Comparison of ENCODE assay signal across 24 cellular contexts in genomic region chr1:207365063-207365462, GRCh38. TPM values are rescaled to one million over a fixed set of nuclear protein-coding genes. Genes with fewer than 3 reads are reported as not detected.
DNase-seq lines count a peak whose midpoint lies in the region; ATAC-seq and TF ChIP-seq lines count a peak whose summit lies in the region.
"Had no signal": no experiment of that assay in that cellular context is flagged by ENCODE, and none has a peak within 500 bp of the region (broad histone marks: within the 10 kb centered on the region; RNA-seq: fewer than 3 reads in every experiment).

No MANE protein-coding gene starts in this region.

- H3K4me3 Mint-ChIP-seq in T-helper 17 cell = no peak overlapping the region
- H3K4me3 Mint-ChIP-seq: CD14-positive monocyte; CD4-positive, alpha-beta memory T cell; CD4-positive, CD25-positive, alpha-beta regulatory T cell; CD8-positive, alpha-beta memory T cell had no signal

- H3K4me1 ChIP-seq in MM.1S (ENCODE audit: low read length) (peaks cover 23% of the 10 kb centered on the region), neutrophil (ENCODE audit: control insufficient read depth in 1 of 2, insufficient read depth in 1 of 2, low read depth in 1 of 2, low read length in 1 of 2) (no peaks in the 10 kb centered on the region)
- H3K4me1 ChIP-seq: BE2C, BLaER1 had no signal

- no peak for DNase-seq in MM.1S
- DNase-seq in T-helper 17 cell = no peak
- DNase-seq in NCI-H1694 treated with DMSO at 0.1 percent for 48 hours (lab: John Stamatoyannopoulos, UW) = no peak
- DNase-seq: 8988T; ACHN; BE2C; C1 segment of cervical spinal cord; CD4-positive, alpha-beta memory T cell; CD4-positive, CD25-positive, alpha-beta regulatory T cell; CD8-positive, alpha-beta memory T cell; COR-L47; DMS 273 treated with DMSO at 0.1 percent for 48 hours; DMS153; DMS53; DMS79; DND-41; EL; GDM1 had no signal

- H3K9me3 ChIP-seq in MM.1S (replicated peaks; ENCODE audit: insufficient read depth, low read length) (no peaks in the 10 kb centered on the region), T-helper 17 cell (ENCODE audit: control insufficient read depth, low read length, poor library complexity, severe bottlenecking) (no peaks in the 10 kb centered on the region), neutrophil (no peaks in the 10 kb centered on the region)
- H3K9me3 ChIP-seq: BE2C, BLaER1 had no signal

- ATAC-seq in T-helper 17 cell (peak; percentile 39), HG02678 (IDR thresholded peaks at IDR 0.05; ENCODE audit: unreplicated experiment) (no peak), HG03025 (IDR thresholded peaks at IDR 0.05; ENCODE audit: low FRiP score, unreplicated experiment) (no peak)
- ATAC-seq: GM12878 had no signal

- H3K79me2 ChIP-seq in MM.1S (ENCODE audit: low read length) = no peaks in the 10 kb centered on the region

- H3K27ac ChIP-seq in MM.1S (ENCODE audit: low read length) (peak overlapping the region; percentile 6; the same call in 1 of the 2 replicates), neutrophil (peak overlapping the region; percentile 29)
- H3K27ac ChIP-seq: BLaER1 had no signal

- H3K27me3 Mint-ChIP-seq in T-helper 17 cell = no peaks in the 10 kb centered on the region
- H3K27me3 Mint-ChIP-seq: CD4-positive, alpha-beta memory T cell; CD4-positive, CD25-positive, alpha-beta regulatory T cell had no signal

- H3K4me1 Mint-ChIP-seq in T-helper 17 cell = no peaks in the 10 kb centered on the region
- H3K4me1 Mint-ChIP-seq: CD14-positive monocyte; CD4-positive, alpha-beta memory T cell had no signal

- H3K27ac Mint-ChIP-seq in T-helper 17 cell = no peak overlapping the region
- H3K27ac Mint-ChIP-seq: CD14-positive monocyte; CD4-positive, CD25-positive, alpha-beta regulatory T cell; CD8-positive, alpha-beta memory T cell had no signal

- peak overlapping the region; percentile 52 for H3K4me2 ChIP-seq in MM.1S (ENCODE audit: low read depth, low read length)
- H3K4me2 ChIP-seq: BLaER1 had no signal

- H3K9me2 ChIP-seq in MM.1S (replicated peaks; ENCODE audit: insufficient read depth, low read length) = no peaks in the 10 kb centered on the region

- H3K9ac ChIP-seq in MM.1S (ENCODE audit: low read length) = no peak overlapping the region
- H3K9ac ChIP-seq: BLaER1 had no signal

- H3K36me3 ChIP-seq in MM.1S (replicated peaks; ENCODE audit: insufficient read depth, low read length) (no peaks in the 10 kb centered on the region), neutrophil (peaks cover 62% of the 10 kb centered on the region)
- H3K36me3 ChIP-seq: BE2C had no signal

- H3K36me3 Mint-ChIP-seq in T-helper 17 cell (ENCODE audit: low read depth) = peaks cover 2% of the 10 kb centered on the region

- peaks cover 11% of the 10 kb centered on the region for H3F3A ChIP-seq in MM.1S (ENCODE audit: insufficient read depth, low read length)

- no peaks in the 10 kb centered on the region for H4K20me1 ChIP-seq in MM.1S (ENCODE audit: insufficient read depth, low read length)
- H4K20me1 ChIP-seq: BLaER1 had no signal

- no peak for TF ChIP-seq CTCF in MM.1S (IDR thresholded peaks at IDR 0.05; ENCODE audit: low read length)
- no peak for TF ChIP-seq CTCF in neutrophil (IDR thresholded peaks at IDR 0.05)

- H3K4me3 ChIP-seq in MM.1S (ENCODE audit: low read length) (0 out of 2 replicates have a peak overlapping the region, but pooled peaks have one; percentile 2), neutrophil (ENCODE audit: low read depth in 1 of 2, low read length in 1 of 2) (no peak overlapping the region)
- H3K4me3 ChIP-seq: BLaER1, GM12878 had no signal

- H2AFZ ChIP-seq in MM.1S (ENCODE audit: low read length) = no peak overlapping the region

- H3K27me3 ChIP-seq in MM.1S (replicated peaks; ENCODE audit: insufficient read depth, low read length) (peaks cover 8% of the 10 kb centered on the region), neutrophil (no peaks in the 10 kb centered on the region)
- H3K27me3 ChIP-seq: BE2C, BLaER1 had no signal

RNA-seq across cellular contexts. Expression of gene CD55, which starts 43.6 kb away (rescaled TPM):
- 100 to 1,000 TPM in 1 of 2 donors, 10 to 100 TPM in 1; 98.3 to 133 TPM for total RNA-seq in T-helper 17 cell
